In genomic region chr5:96410013-96410412, GRCh38 we compare ENCODE assay signal across 34 cellular contexts. TPM values are rescaled to one million over a fixed set of nuclear protein-coding genes. Genes with fewer than 3 reads are reported as not detected.
"Had no signal": no experiment of that assay in that cellular context is flagged by ENCODE, and none has a peak within 500 bp of the region (broad histone marks: within the 10 kb centered on the region; RNA-seq: fewer than 3 reads in every experiment).

No MANE protein-coding gene starts in this region.

- H3K4me1 ChIP-seq: gastrocnemius medialis, neural progenitor cell, spleen, testis, transverse colon had no signal

- H3K4me3 ChIP-seq: esophagus squamous epithelium, gastrocnemius medialis, hepatocyte, neural progenitor cell, spleen, testis, transverse colon had no signal

- H2AFZ ChIP-seq: hepatocyte, neural progenitor cell had no signal

- H3K4me1 Mint-ChIP-seq: activated naive CD4-positive, alpha-beta T cell treated with anti-CD3 and anti-CD28 coated beads, Interleukin-2, amount 50 U/mL, for 24 hours; activated naive CD8-positive, alpha-beta T cell treated with anti-CD3 and anti-CD28 coated beads, Interleukin-2, amount 50 U/mL, for 24 hours; activated T-helper 17 cell treated with anti-CD3 and anti-CD28 coated beads, Interleukin-2, amount 50 U/mL, for 72 hours; central memory CD8-positive, alpha-beta T cell; memory B cell; naive thymus-derived CD8-positive, alpha-beta T cell had no signal

- H3K9me3 ChIP-seq: esophagus squamous epithelium, gastrocnemius medialis, spleen, testis, transverse colon had no signal

- H3K4me3 Mint-ChIP-seq: activated naive CD4-positive, alpha-beta T cell treated with anti-CD3 and anti-CD28 coated beads, Interleukin-2, amount 50 U/mL, for 24 hours; activated naive CD8-positive, alpha-beta T cell treated with anti-CD3 and anti-CD28 coated beads, Interleukin-2, amount 50 U/mL, for 24 hours; activated T-cell treated with anti-CD3 and anti-CD28 coated beads, Interleukin-2, amount 50 U/mL, for 24 hours; activated T-helper 17 cell treated with anti-CD3 and anti-CD28 coated beads, Interleukin-2, amount 50 U/mL, for 72 hours; central memory CD8-positive, alpha-beta T cell; dendritic cell treated with granulocyte-macrophage colony-stimulating factor and Interleukin-4, amounts not matched to agents 40 ng/mL and 50 ng/mL, for 4 days; memory B cell; naive thymus-derived CD8-positive, alpha-beta T cell; neural progenitor cell; T-helper 1 cell treated with Interleukin-12 subunit alpha and Interleukin-12 subunit beta and Interleukin-4 antibody, amounts not matched to agents 30 μg/mL and 1 μg/mL, for 36 hours had no signal

- ATAC-seq: activated CD4-positive, CD25-positive, alpha-beta regulatory T cell treated with anti-CD3 and anti-CD28 coated beads, Interleukin-2, amount 50 U/mL, for 24 hours; activated naive CD8-positive, alpha-beta T cell treated with anti-CD3 and anti-CD28 coated beads, Interleukin-2, amount 50 U/mL, for 24 hours; activated T-helper 17 cell treated with anti-CD3 and anti-CD28 coated beads, Interleukin-2, amount 50 U/mL, for 72 hours; gastrocnemius medialis; left colon; naive thymus-derived CD8-positive, alpha-beta T cell; right cardiac atrium had no signal

- H3K4me2 ChIP-seq: hepatocyte, neural progenitor cell had no signal

- H3K27ac Mint-ChIP-seq: activated naive CD4-positive, alpha-beta T cell treated with anti-CD3 and anti-CD28 coated beads, Interleukin-2, amount 50 U/mL, for 24 hours; activated naive CD8-positive, alpha-beta T cell treated with anti-CD3 and anti-CD28 coated beads, Interleukin-2, amount 50 U/mL, for 24 hours; activated T-cell treated with anti-CD3 and anti-CD28 coated beads, Interleukin-2, amount 50 U/mL, for 24 hours; activated T-helper 17 cell treated with anti-CD3 and anti-CD28 coated beads, Interleukin-2, amount 50 U/mL, for 72 hours; dendritic cell treated with granulocyte-macrophage colony-stimulating factor and Interleukin-4, amounts not matched to agents 40 ng/mL and 50 ng/mL, for 4 days; memory B cell; naive thymus-derived CD8-positive, alpha-beta T cell; neural progenitor cell; T-helper 1 cell treated with Interleukin-12 subunit alpha and Interleukin-12 subunit beta and Interleukin-4 antibody, amounts not matched to agents 30 μg/mL and 1 μg/mL, for 36 hours had no signal

- H3K36me3 Mint-ChIP-seq: activated naive CD4-positive, alpha-beta T cell treated with anti-CD3 and anti-CD28 coated beads, Interleukin-2, amount 50 U/mL, for 24 hours; memory B cell; naive thymus-derived CD8-positive, alpha-beta T cell; neural progenitor cell had no signal

- H3K36me3 ChIP-seq: esophagus squamous epithelium, gastrocnemius medialis, neural progenitor cell, spleen, transverse colon, WERI-Rb-1 had no signal

- H3K27me3 Mint-ChIP-seq: activated naive CD4-positive, alpha-beta T cell treated with anti-CD3 and anti-CD28 coated beads, Interleukin-2, amount 50 U/mL, for 24 hours had no signal

- H3K79me2 ChIP-seq: hepatocyte had no signal

- DNase-seq: activated CD4-positive, alpha-beta T cell treated with anti-CD3 and anti-CD28 coated beads for 48 hours; activated CD4-positive, alpha-beta T cell treated with anti-CD3 and anti-CD28 coated beads, Interleukin-2, amount 50 U/mL, for 48 hours; activated CD8-positive, alpha-beta memory T cell treated with anti-CD3 and anti-CD28 coated beads, Interleukin-2, amount 50 U/mL, for 4 hours; activated naive CD8-positive, alpha-beta T cell treated with anti-CD3 and anti-CD28 coated beads, Interleukin-2, amount 50 U/mL, for 24 hours; activated T-cell treated with anti-CD3 and anti-CD28 coated beads, Interleukin-2, amount 50 U/mL, for 24 hours; amygdala; effector CD4-positive, alpha-beta T cell; esophagus squamous epithelium; gastrocnemius medialis; glutamatergic neuron; kidney; left colon; midbrain; naive thymus-derived CD8-positive, alpha-beta T cell; occipital lobe; right cardiac atrium; spleen; stimulated activated CD4-positive, alpha-beta T cell treated with anti-CD3 and anti-CD28 coated beads, Interleukin-2, amount 100 ng/mL, for 48 hours; stimulated activated naive CD4-positive, alpha-beta T cell treated with Interleukin-2 at 50 U/mL for 16 hours; T-helper 9 cell; testis; transverse colon; WERI-Rb-1 had no signal

- H3K9me3 Mint-ChIP-seq: activated naive CD4-positive, alpha-beta T cell treated with anti-CD3 and anti-CD28 coated beads, Interleukin-2, amount 50 U/mL, for 24 hours; activated naive CD8-positive, alpha-beta T cell treated with anti-CD3 and anti-CD28 coated beads, Interleukin-2, amount 50 U/mL, for 24 hours; activated T-cell treated with anti-CD3 and anti-CD28 coated beads, Interleukin-2, amount 50 U/mL, for 24 hours; activated T-helper 17 cell treated with anti-CD3 and anti-CD28 coated beads, Interleukin-2, amount 50 U/mL, for 72 hours; central memory CD8-positive, alpha-beta T cell; dendritic cell treated with granulocyte-macrophage colony-stimulating factor and Interleukin-4, amounts not matched to agents 40 ng/mL and 50 ng/mL, for 4 days; memory B cell; naive thymus-derived CD8-positive, alpha-beta T cell; neural progenitor cell; T-helper 1 cell treated with Interleukin-12 subunit alpha and Interleukin-12 subunit beta and Interleukin-4 antibody, amounts not matched to agents 30 μg/mL and 1 μg/mL, for 36 hours had no signal

- H3K27ac ChIP-seq: epithelial cell of prostate, gastrocnemius medialis, hepatocyte, neural progenitor cell, spleen, testis, transverse colon, WERI-Rb-1 had no signal

- H3K27me3 ChIP-seq: gastrocnemius medialis, hepatocyte, neural progenitor cell, spleen, testis, transverse colon had no signal

RNA-seq across cellular contexts. Expression of gene PCSK1, which starts 23.0 kb away (rescaled TPM):
- total RNA-seq: activated CD8-positive, alpha-beta memory T cell treated with anti-CD3 and anti-CD28 coated beads for 36 hours; activated T-helper 17 cell treated with anti-CD3 and anti-CD28 coated beads, Interleukin-2, amount 50 U/mL, for 72 hours; naive thymus-derived CD8-positive, alpha-beta T cell had no signal
